Comparison of ENCODE assay signal across 2 cellular contexts in the genomic region with DNA sequence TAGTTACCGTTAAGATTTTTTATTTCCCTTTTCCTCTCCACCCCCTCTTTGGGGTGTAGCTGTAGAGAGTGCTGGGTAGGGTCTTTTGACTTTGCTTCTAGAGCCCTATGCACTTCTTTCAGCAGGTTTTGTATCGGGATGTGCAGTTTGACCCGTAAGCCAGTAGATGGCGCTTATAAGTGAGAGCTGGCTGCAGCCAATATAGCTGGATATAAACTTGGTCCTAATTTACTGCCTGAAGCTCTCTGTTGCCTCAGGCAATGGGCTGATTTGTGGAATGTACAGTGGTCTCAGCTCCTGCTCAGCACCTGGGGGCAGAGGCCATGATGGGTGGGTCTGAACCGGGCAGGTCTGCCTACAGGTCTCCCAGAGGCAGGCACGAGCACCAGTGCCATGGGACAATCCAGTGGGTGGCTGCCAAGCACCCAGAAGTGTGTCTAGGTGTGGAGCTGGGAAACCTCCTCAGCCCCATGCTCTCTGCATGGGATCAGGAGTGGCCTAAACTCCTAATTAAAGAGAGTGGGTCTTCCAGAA.
TF ChIP-seq lines count a peak whose summit lies in the region.

No MANE protein-coding gene starts in this region.

TF ChIP-seq in liver, 16 proteins besides CTCF, POLR2A, EP300 and RAD21 (continued from another document):
- no peak for TF ChIP-seq EGR1 (IDR thresholded peaks at IDR 0.05; ENCODE audit: low read depth in 2 of 2)
- TF ChIP-seq FOXA2 (IDR thresholded peaks at IDR 0.05) = no peak
- TF ChIP-seq, protein P1, sequence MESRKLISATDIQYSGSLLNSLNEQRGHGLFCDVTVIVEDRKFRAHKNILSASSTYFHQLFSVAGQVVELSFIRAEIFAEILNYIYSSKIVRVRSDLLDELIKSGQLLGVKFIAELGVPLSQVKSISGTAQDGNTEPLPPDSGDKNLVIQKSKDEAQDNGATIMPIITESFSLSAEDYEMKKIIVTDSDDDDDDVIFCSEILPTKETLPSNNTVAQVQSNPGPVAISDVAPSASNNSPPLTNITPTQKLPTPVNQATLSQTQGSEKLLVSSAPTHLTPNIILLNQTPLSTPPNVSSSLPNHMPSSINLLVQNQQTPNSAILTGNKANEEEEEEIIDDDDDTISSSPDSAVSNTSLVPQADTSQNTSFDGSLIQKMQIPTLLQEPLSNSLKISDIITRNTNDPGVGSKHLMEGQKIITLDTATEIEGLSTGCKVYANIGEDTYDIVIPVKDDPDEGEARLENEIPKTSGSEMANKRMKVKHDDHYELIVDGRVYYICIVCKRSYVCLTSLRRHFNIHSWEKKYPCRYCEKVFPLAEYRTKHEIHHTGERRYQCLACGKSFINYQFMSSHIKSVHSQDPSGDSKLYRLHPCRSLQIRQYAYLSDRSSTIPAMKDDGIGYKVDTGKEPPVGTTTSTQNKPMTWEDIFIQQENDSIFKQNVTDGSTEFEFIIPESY (IDR thresholded peaks at IDR 0.05) = no peak
- TF ChIP-seq, protein P2, sequence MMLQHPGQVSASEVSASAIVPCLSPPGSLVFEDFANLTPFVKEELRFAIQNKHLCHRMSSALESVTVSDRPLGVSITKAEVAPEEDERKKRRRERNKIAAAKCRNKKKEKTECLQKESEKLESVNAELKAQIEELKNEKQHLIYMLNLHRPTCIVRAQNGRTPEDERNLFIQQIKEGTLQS (IDR thresholded peaks at IDR 0.05) = no peak
- no peak for TF ChIP-seq YY1 (IDR thresholded peaks at IDR 0.05)
- TF ChIP-seq JUND (IDR thresholded peaks at IDR 0.05) = no peak
- no peak for TF ChIP-seq RXRA (IDR thresholded peaks at IDR 0.05)
- TF ChIP-seq GABPA (IDR thresholded peaks at IDR 0.05 in 1 of 2, conservative IDR thresholded peaks at IDR 0.05 in 1 of 2) = no peak
- TF ChIP-seq, protein P3, sequence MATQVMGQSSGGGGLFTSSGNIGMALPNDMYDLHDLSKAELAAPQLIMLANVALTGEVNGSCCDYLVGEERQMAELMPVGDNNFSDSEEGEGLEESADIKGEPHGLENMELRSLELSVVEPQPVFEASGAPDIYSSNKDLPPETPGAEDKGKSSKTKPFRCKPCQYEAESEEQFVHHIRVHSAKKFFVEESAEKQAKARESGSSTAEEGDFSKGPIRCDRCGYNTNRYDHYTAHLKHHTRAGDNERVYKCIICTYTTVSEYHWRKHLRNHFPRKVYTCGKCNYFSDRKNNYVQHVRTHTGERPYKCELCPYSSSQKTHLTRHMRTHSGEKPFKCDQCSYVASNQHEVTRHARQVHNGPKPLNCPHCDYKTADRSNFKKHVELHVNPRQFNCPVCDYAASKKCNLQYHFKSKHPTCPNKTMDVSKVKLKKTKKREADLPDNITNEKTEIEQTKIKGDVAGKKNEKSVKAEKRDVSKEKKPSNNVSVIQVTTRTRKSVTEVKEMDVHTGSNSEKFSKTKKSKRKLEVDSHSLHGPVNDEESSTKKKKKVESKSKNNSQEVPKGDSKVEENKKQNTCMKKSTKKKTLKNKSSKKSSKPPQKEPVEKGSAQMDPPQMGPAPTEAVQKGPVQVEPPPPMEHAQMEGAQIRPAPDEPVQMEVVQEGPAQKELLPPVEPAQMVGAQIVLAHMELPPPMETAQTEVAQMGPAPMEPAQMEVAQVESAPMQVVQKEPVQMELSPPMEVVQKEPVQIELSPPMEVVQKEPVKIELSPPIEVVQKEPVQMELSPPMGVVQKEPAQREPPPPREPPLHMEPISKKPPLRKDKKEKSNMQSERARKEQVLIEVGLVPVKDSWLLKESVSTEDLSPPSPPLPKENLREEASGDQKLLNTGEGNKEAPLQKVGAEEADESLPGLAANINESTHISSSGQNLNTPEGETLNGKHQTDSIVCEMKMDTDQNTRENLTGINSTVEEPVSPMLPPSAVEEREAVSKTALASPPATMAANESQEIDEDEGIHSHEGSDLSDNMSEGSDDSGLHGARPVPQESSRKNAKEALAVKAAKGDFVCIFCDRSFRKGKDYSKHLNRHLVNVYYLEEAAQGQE (IDR thresholded peaks at IDR 0.05) = no peak
- TF ChIP-seq FOXA1 (IDR thresholded peaks at IDR 0.05) = no peak

TF ChIP-seq in HepG2, 621 proteins besides CTCF, POLR2A, EP300 and RAD21 (continued from another document):
- TF ChIP-seq, protein P4, sequence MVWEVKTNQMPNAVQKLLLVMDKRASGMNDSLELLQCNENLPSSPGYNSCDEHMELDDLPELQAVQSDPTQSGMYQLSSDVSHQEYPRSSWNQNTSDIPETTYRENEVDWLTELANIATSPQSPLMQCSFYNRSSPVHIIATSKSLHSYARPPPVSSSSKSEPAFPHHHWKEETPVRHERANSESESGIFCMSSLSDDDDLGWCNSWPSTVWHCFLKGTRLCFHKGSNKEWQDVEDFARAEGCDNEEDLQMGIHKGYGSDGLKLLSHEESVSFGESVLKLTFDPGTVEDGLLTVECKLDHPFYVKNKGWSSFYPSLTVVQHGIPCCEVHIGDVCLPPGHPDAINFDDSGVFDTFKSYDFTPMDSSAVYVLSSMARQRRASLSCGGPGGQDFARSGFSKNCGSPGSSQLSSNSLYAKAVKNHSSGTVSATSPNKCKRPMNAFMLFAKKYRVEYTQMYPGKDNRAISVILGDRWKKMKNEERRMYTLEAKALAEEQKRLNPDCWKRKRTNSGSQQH (CRISPR knock-in tag; IDR thresholded peaks at IDR 0.05; ENCODE audit: low read depth) = no peak
- TF ChIP-seq, protein P5, sequence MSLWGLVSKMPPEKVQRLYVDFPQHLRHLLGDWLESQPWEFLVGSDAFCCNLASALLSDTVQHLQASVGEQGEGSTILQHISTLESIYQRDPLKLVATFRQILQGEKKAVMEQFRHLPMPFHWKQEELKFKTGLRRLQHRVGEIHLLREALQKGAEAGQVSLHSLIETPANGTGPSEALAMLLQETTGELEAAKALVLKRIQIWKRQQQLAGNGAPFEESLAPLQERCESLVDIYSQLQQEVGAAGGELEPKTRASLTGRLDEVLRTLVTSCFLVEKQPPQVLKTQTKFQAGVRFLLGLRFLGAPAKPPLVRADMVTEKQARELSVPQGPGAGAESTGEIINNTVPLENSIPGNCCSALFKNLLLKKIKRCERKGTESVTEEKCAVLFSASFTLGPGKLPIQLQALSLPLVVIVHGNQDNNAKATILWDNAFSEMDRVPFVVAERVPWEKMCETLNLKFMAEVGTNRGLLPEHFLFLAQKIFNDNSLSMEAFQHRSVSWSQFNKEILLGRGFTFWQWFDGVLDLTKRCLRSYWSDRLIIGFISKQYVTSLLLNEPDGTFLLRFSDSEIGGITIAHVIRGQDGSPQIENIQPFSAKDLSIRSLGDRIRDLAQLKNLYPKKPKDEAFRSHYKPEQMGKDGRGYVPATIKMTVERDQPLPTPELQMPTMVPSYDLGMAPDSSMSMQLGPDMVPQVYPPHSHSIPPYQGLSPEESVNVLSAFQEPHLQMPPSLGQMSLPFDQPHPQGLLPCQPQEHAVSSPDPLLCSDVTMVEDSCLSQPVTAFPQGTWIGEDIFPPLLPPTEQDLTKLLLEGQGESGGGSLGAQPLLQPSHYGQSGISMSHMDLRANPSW (CRISPR knock-in tag; IDR thresholded peaks at IDR 0.05; ENCODE audit: borderline replicate concordance) = no peak
- TF ChIP-seq ZSCAN29 (CRISPR knock-in tag; conservative IDR thresholded peaks at IDR 0.05) (no peak), ELF4 (CRISPR knock-in tag; IDR thresholded peaks at IDR 0.05; ENCODE audit: borderline replicate concordance) (no peak), NFE2L2 (IDR thresholded peaks at IDR 0.05; ENCODE audit: low read length) (no peak), ZMAT3 (CRISPR knock-in tag; conservative IDR thresholded peaks at IDR 0.05) (no peak), HMGA1 (CRISPR knock-in tag; conservative IDR thresholded peaks at IDR 0.05) (no peak), MBD4 (IDR thresholded peaks at IDR 0.05; ENCODE audit: borderline replicate concordance, low read length) (no peak), NAIF1 (CRISPR knock-in tag; IDR thresholded peaks at IDR 0.05; ENCODE audit: borderline replicate concordance) (no peak), FOSL2 (CRISPR knock-in tag; IDR thresholded peaks at IDR 0.05) (no peak), TBP (CRISPR knock-in tag; IDR thresholded peaks at IDR 0.05) (no peak), MIXL1 (CRISPR knock-in tag; IDR thresholded peaks at IDR 0.05) (no peak), ZNF720 (CRISPR knock-in tag; IDR thresholded peaks at IDR 0.05) (no peak), ZNF382 (CRISPR knock-in tag; IDR thresholded peaks at IDR 0.05; ENCODE audit: borderline replicate concordance) (no peak), SNAPC2 (CRISPR knock-in tag; IDR thresholded peaks at IDR 0.05) (no peak), TP53 (CRISPR knock-in tag; conservative IDR thresholded peaks at IDR 0.05) (no peak), STAG1 (CRISPR knock-in tag; IDR thresholded peaks at IDR 0.05) (no peak), FOXP1 (IDR thresholded peaks at IDR 0.05) (no peak), FOXP1 (CRISPR knock-in tag; IDR thresholded peaks at IDR 0.05) (no peak)
